21 cellular contexts compared by ENCODE assay signal in genomic region chr16:12377497-12377896, GRCh38.
DNase-seq lines count a peak whose midpoint lies in the region; ATAC-seq and TF ChIP-seq lines count a peak whose summit lies in the region.
"Had no signal": no experiment of that assay in that cellular context is flagged by ENCODE, and none has a peak within 500 bp of the region (broad histone marks: within the 10 kb centered on the region; RNA-seq: fewer than 3 reads in every experiment).

No MANE protein-coding gene starts in this region.

- no peak for TF ChIP-seq CTCF in CD4-positive, alpha-beta T cell (IDR thresholded peaks at IDR 0.05)
- no peak for TF ChIP-seq CTCF in A673 (conservative IDR thresholded peaks at IDR 0.05; ENCODE audit: low read depth, low read length)

- intact Hi-C loops in activated naive CD4-positive, alpha-beta T cell treated with anti-CD3 and anti-CD28 coated beads for 36 hours (cut with micrococcal nuclease): no loop called here
- intact Hi-C loops in CD4-positive, alpha-beta T cell (cut with DNase I, micrococcal nuclease): no loop called here
- intact Hi-C loops in A673 (cut with micrococcal nuclease; ENCODE audit: unreplicated experiment): no loop called here

- ATAC-seq in CD4-positive, alpha-beta T cell (ENCODE audit: poor library complexity): no peak
- ATAC-seq in T-helper 17 cell (no peak), HG03175 (IDR thresholded peaks at IDR 0.05; ENCODE audit: unreplicated experiment) (no peak)
- no peak for ATAC-seq in stimulated activated naive B cell treated with anti-CD40 and anti-IgM and Interleukin-4, amounts not matched to agents 10 μg/mL and 1 μg/mL and 100 μg/mL, for 72 hours (replicated peaks)
- ATAC-seq: A549, HCT116, Panc1 had no signal

- DNase-seq in activated naive CD4-positive, alpha-beta T cell treated with anti-CD3 and anti-CD28 coated beads, Interleukin-2, amount 10 ng/mL, durations not matched to agents 7 days and 5 days: no peak
- no peak for DNase-seq in activated naive CD4-positive, alpha-beta T cell treated with anti-CD3 and anti-CD28 coated beads for 36 hours
- no peak for DNase-seq in CD4-positive, alpha-beta T cell
- no peak for DNase-seq in T-helper 17 cell
- DNase-seq in stimulated activated naive B cell treated with anti-CD40 and anti-IgM and Interleukin-4, amounts not matched to agents 10 μg/mL and 1 μg/mL and 100 μg/mL, for 72 hours: no peak
- no peak for DNase-seq in dermis blood vessel endothelial cell
- DNase-seq in A673 (ENCODE audit: low spot score): no peak
- DNase-seq: DMS53, GDM1, MM.1S, NCI-H1092, NCI-H1436 treated with DMSO at 0.1 percent for 48 hours, NCI-H1930, NCI-H69, SIG-M5, SK-N-SH had no signal

- CTCF ChIA-PET in activated naive CD4-positive, alpha-beta T cell treated with anti-CD3 and anti-CD28 coated beads, Interleukin-2, amount 10 ng/mL, durations not matched to agents 7 days and 5 days (lab: Charles Lee): no interaction called here
- CTCF ChIA-PET in activated naive CD4-positive, alpha-beta T cell treated with anti-CD3 and anti-CD28 coated beads for 36 hours (lab: Charles Lee): no interaction called here
- CTCF ChIA-PET in CD4-positive, alpha-beta T cell (lab: Charles Lee): no interaction called here
- CTCF ChIA-PET in A673 (lab: Charles Lee): no interaction called here

- no peak overlapping the region for H3K4me3 ChIP-seq in A673 (ENCODE audit: low read depth, low read length, poor library complexity, severe bottlenecking)
- H3K4me3 ChIP-seq: A549 had no signal

- no peak overlapping the region for H3K4me3 Mint-ChIP-seq in activated naive CD4-positive, alpha-beta T cell treated with anti-CD3 and anti-CD28 coated beads, Interleukin-2, amount 10 ng/mL, durations not matched to agents 7 days and 5 days
- H3K4me3 Mint-ChIP-seq in activated naive CD4-positive, alpha-beta T cell treated with anti-CD3 and anti-CD28 coated beads for 36 hours: no peak overlapping the region
- H3K4me3 Mint-ChIP-seq in CD4-positive, alpha-beta T cell: peak overlapping the region; percentile 20
- no peak overlapping the region for H3K4me3 Mint-ChIP-seq in T-helper 17 cell
- no peak overlapping the region for H3K4me3 Mint-ChIP-seq in stimulated activated naive B cell treated with anti-CD40 and anti-IgM and Interleukin-4, amounts not matched to agents 10 μg/mL and 1 μg/mL and 100 μg/mL, for 72 hours
- H3K4me3 Mint-ChIP-seq: IgD-negative memory B cell had no signal

- no peaks in the 10 kb centered on the region for H3K9me3 ChIP-seq in CD4-positive, alpha-beta T cell (ENCODE audit: control insufficient read depth, low read length)
- H3K9me3 ChIP-seq in T-helper 17 cell (ENCODE audit: control insufficient read depth, low read length, poor library complexity, severe bottlenecking): no peaks in the 10 kb centered on the region
- H3K9me3 ChIP-seq in A673 (ENCODE audit: low read depth, low read length, poor library complexity, severe bottlenecking): no peaks in the 10 kb centered on the region
- H3K9me3 ChIP-seq: A549, SK-N-SH had no signal

- POLR2A ChIA-PET in CD4-positive, alpha-beta T cell (lab: Charles Lee): no interaction called here
- POLR2A ChIA-PET in A673 (lab: Charles Lee; ENCODE audit: low non-redundant PET): no interaction called here

- H3K27me3 ChIP-seq in CD4-positive, alpha-beta T cell (ENCODE audit: control insufficient read depth, insufficient read depth, low read length): no peaks in the 10 kb centered on the region
- H3K27me3 ChIP-seq in A673 (replicated peaks; ENCODE audit: insufficient read depth, low read depth, low read length, poor library complexity): peaks cover 2% of the 10 kb centered on the region

- no peaks in the 10 kb centered on the region for H3K27me3 Mint-ChIP-seq in activated naive CD4-positive, alpha-beta T cell treated with anti-CD3 and anti-CD28 coated beads, Interleukin-2, amount 10 ng/mL, durations not matched to agents 7 days and 5 days
- no peaks in the 10 kb centered on the region for H3K27me3 Mint-ChIP-seq in activated naive CD4-positive, alpha-beta T cell treated with anti-CD3 and anti-CD28 coated beads for 36 hours (ENCODE audit: low read depth)
- no peaks in the 10 kb centered on the region for H3K27me3 Mint-ChIP-seq in CD4-positive, alpha-beta T cell
- no peaks in the 10 kb centered on the region for H3K27me3 Mint-ChIP-seq in T-helper 17 cell
- H3K27me3 Mint-ChIP-seq in stimulated activated naive B cell treated with anti-CD40 and anti-IgM and Interleukin-4, amounts not matched to agents 10 μg/mL and 1 μg/mL and 100 μg/mL, for 72 hours: no peaks in the 10 kb centered on the region
- H3K27me3 Mint-ChIP-seq: IgD-negative memory B cell had no signal

- peaks cover 1% of the 10 kb centered on the region for H3K9me3 Mint-ChIP-seq in activated naive CD4-positive, alpha-beta T cell treated with anti-CD3 and anti-CD28 coated beads, Interleukin-2, amount 10 ng/mL, durations not matched to agents 7 days and 5 days
- peaks cover 2% of the 10 kb centered on the region for H3K9me3 Mint-ChIP-seq in activated naive CD4-positive, alpha-beta T cell treated with anti-CD3 and anti-CD28 coated beads for 36 hours
- H3K9me3 Mint-ChIP-seq in CD4-positive, alpha-beta T cell: peaks cover 2% of the 10 kb centered on the region
- no peaks in the 10 kb centered on the region for H3K9me3 Mint-ChIP-seq in stimulated activated naive B cell treated with anti-CD40 and anti-IgM and Interleukin-4, amounts not matched to agents 10 μg/mL and 1 μg/mL and 100 μg/mL, for 72 hours
- H3K9me3 Mint-ChIP-seq: IgD-negative memory B cell had no signal

- H3K4me1 ChIP-seq in A673 (ENCODE audit: insufficient read depth, low read length, poor library complexity, severe bottlenecking): no peaks in the 10 kb centered on the region
- H3K4me1 ChIP-seq: A549 had no signal

- no peaks in the 10 kb centered on the region for H3K36me3 Mint-ChIP-seq in activated naive CD4-positive, alpha-beta T cell treated with anti-CD3 and anti-CD28 coated beads, Interleukin-2, amount 10 ng/mL, durations not matched to agents 7 days and 5 days
- H3K36me3 Mint-ChIP-seq in activated naive CD4-positive, alpha-beta T cell treated with anti-CD3 and anti-CD28 coated beads for 36 hours (ENCODE audit: low read depth): peaks cover 2% of the 10 kb centered on the region
- peaks cover 17% of the 10 kb centered on the region for H3K36me3 Mint-ChIP-seq in CD4-positive, alpha-beta T cell (ENCODE audit: low read depth)
- H3K36me3 Mint-ChIP-seq in T-helper 17 cell (ENCODE audit: low read depth): no peaks in the 10 kb centered on the region
- H3K36me3 Mint-ChIP-seq in stimulated activated naive B cell treated with anti-CD40 and anti-IgM and Interleukin-4, amounts not matched to agents 10 μg/mL and 1 μg/mL and 100 μg/mL, for 72 hours: peaks cover 21 to 30% of the 10 kb centered on the region in 2 donors

- no TSS peak for BruUV-seq in A673 (replicated peaks; lab: Mats Ljungman, UMichigan)

- H3K4me1 Mint-ChIP-seq in activated naive CD4-positive, alpha-beta T cell treated with anti-CD3 and anti-CD28 coated beads, Interleukin-2, amount 10 ng/mL, durations not matched to agents 7 days and 5 days: peaks cover 16% of the 10 kb centered on the region
- H3K4me1 Mint-ChIP-seq in activated naive CD4-positive, alpha-beta T cell treated with anti-CD3 and anti-CD28 coated beads for 36 hours (ENCODE audit: low read depth): peaks cover 21% of the 10 kb centered on the region
- H3K4me1 Mint-ChIP-seq in CD4-positive, alpha-beta T cell (ENCODE audit: low read depth): peaks cover 34% of the 10 kb centered on the region
- peaks cover 9% of the 10 kb centered on the region for H3K4me1 Mint-ChIP-seq in T-helper 17 cell
- peaks cover 15 to 27% of the 10 kb centered on the region in 2 donors for H3K4me1 Mint-ChIP-seq in stimulated activated naive B cell treated with anti-CD40 and anti-IgM and Interleukin-4, amounts not matched to agents 10 μg/mL and 1 μg/mL and 100 μg/mL, for 72 hours

- H3K27ac ChIP-seq in CD4-positive, alpha-beta T cell (ENCODE audit: low read depth, low read length): no peak overlapping the region
- H3K27ac ChIP-seq in A673 (ENCODE audit: low read depth, low read length, poor library complexity, severe bottlenecking): no peak overlapping the region
- H3K27ac ChIP-seq: A549 had no signal

- no peaks in the 10 kb centered on the region for H3K36me3 ChIP-seq in A673 (ENCODE audit: insufficient read depth, low read length, poor library complexity, severe bottlenecking)

- peak overlapping the region; percentile 17 for H3K27ac Mint-ChIP-seq in activated naive CD4-positive, alpha-beta T cell treated with anti-CD3 and anti-CD28 coated beads, Interleukin-2, amount 10 ng/mL, durations not matched to agents 7 days and 5 days
- no peak overlapping the region for H3K27ac Mint-ChIP-seq in activated naive CD4-positive, alpha-beta T cell treated with anti-CD3 and anti-CD28 coated beads for 36 hours
- H3K27ac Mint-ChIP-seq in CD4-positive, alpha-beta T cell: peak overlapping the region; percentile 64
- peak overlapping the region; percentile 46 for H3K27ac Mint-ChIP-seq in T-helper 17 cell
- peak overlapping the region; percentile 59 for H3K27ac Mint-ChIP-seq in stimulated activated naive B cell treated with anti-CD40 and anti-IgM and Interleukin-4, amounts not matched to agents 10 μg/mL and 1 μg/mL and 100 μg/mL, for 72 hours
